In the genomic region with DNA sequence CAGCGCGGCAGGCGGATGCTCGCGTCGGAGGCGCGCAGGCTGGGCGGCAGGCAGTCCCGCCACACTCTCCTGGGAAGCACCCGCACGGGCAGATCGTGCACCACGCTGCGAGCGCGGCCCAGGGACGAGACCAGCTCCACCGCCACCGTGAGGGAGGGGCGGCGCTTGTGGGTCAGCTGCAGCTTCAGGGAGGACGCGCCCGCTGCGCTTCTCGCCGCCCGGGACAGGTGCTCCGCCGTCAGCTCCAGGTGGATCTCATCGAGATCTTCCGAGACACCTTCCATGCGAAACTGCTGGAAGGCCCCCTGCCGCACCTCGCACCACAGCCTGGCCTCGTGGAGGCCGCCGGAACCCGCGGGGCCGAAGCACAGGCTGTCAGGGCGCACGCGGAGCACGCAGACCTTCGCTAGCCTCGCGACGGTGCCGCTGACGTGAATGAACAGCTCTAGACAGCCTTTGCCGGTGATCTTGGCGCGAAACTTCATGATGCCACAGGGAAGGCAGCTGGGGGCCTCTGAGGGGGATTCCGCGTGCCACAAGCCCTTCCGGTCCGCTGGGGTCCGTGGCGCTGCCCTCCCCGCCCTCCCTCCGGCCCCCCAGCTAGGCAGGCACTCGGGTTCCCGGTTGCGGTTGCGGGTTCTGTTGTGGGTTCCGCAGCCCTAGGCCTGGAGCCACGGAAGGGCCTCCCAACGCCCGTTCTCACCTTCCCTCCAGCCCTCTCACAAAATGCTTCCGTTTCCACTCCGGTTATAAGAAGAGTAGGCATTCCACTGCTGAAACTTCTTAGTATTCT, we compare ENCODE assay signal across 1 cellular context.
TF ChIP-seq lines count a peak whose summit lies in the region.

Gene HUS1B, minus strand, starts transcription at position 641 of the 793 bp plus-strand sequence. Its CDS starts 156 bp downstream, at position 485.

TF ChIP-seq in HEK293, 187 proteins besides CTCF, POLR2A, EP300 and RAD21:
- 0 out of 2 replicates have a peak, but pooled peaks have one; percentile 6 for TF ChIP-seq ZNF202 (tag by site-specific recombination; IDR thresholded peaks at IDR 0.05; ENCODE audit: borderline replicate concordance)
- TF ChIP-seq EGR2 (tag by site-specific recombination; IDR thresholded peaks at IDR 0.05; ENCODE audit: low read depth): no peak
TF ChIP-seq in HEK293: peak in this region for 1.
